1 cellular context compared by ENCODE assay signal in genomic region chr6:28866342-28867077, GRCh38.
A peak's percentile ranks its signal among the peaks of the same experiment; 100 is the strongest.
TF ChIP-seq lines count a peak whose summit lies in the region.

No MANE protein-coding gene starts in this region.

TF ChIP-seq in HepG2, 621 proteins besides CTCF, POLR2A, EP300 and RAD21 (continued from another document and continues in another):
- TF ChIP-seq KIAA2018 (CRISPR knock-in tag; IDR thresholded peaks at IDR 0.05; ENCODE audit: borderline replicate concordance) = no peak
- TF ChIP-seq, protein P1, sequence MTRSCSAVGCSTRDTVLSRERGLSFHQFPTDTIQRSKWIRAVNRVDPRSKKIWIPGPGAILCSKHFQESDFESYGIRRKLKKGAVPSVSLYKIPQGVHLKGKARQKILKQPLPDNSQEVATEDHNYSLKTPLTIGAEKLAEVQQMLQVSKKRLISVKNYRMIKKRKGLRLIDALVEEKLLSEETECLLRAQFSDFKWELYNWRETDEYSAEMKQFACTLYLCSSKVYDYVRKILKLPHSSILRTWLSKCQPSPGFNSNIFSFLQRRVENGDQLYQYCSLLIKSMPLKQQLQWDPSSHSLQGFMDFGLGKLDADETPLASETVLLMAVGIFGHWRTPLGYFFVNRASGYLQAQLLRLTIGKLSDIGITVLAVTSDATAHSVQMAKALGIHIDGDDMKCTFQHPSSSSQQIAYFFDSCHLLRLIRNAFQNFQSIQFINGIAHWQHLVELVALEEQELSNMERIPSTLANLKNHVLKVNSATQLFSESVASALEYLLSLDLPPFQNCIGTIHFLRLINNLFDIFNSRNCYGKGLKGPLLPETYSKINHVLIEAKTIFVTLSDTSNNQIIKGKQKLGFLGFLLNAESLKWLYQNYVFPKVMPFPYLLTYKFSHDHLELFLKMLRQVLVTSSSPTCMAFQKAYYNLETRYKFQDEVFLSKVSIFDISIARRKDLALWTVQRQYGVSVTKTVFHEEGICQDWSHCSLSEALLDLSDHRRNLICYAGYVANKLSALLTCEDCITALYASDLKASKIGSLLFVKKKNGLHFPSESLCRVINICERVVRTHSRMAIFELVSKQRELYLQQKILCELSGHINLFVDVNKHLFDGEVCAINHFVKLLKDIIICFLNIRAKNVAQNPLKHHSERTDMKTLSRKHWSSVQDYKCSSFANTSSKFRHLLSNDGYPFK (CRISPR knock-in tag; IDR thresholded peaks at IDR 0.05; ENCODE audit: borderline replicate concordance) = peak; percentile 76; the same call in 1 of the 2 replicates
- TF ChIP-seq, protein P2, sequence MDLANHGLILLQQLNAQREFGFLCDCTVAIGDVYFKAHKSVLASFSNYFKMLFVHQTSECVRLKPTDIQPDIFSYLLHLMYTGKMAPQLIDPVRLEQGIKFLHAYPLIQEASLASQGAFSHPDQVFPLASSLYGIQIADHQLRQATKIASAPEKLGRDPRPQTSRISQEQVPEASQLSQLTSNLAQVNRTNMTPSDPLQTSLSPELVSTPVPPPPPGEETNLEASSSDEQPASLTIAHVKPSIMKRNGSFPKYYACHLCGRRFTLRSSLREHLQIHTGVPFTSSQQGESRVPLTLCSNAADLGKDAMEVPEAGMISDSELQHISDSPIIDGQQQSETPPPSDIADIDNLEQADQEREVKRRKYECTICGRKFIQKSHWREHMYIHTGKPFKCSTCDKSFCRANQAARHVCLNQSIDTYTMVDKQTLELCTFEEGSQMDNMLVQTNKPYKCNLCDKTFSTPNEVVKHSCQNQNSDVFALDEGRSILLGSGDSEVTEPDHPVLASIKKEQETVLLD (CRISPR knock-in tag; IDR thresholded peaks at IDR 0.05; ENCODE audit: low read depth) = no peak; the same call in 1 of the 2 replicates
- peak; percentile 88 for TF ChIP-seq ZNF788 (CRISPR knock-in tag; IDR thresholded peaks at IDR 0.05; ENCODE audit: borderline replicate concordance)
- no peak for TF ChIP-seq JUNB (CRISPR knock-in tag; IDR thresholded peaks at IDR 0.05; ENCODE audit: borderline replicate concordance)
- no peak; the same call in none of the 2 replicates for TF ChIP-seq HIVEP1 (CRISPR knock-in tag; IDR thresholded peaks at IDR 0.05)
- TF ChIP-seq ZNF674 (CRISPR knock-in tag; IDR thresholded peaks at IDR 0.05; ENCODE audit: low read depth) = peak; percentile 69; the same call in 1 of the 2 replicates
- TF ChIP-seq MAFK (conservative IDR thresholded peaks at IDR 0.05 in 1 of 2, IDR thresholded peaks at IDR 0.05 in 1 of 2; ENCODE audit: low read length in 2 of 2) = no peak
- TF ChIP-seq NFKBIZ (CRISPR knock-in tag; IDR thresholded peaks at IDR 0.05) = peak; percentile 43; the same call in 1 of the 2 replicates
- peak; percentile 39; the same call in 1 of the 2 replicates for TF ChIP-seq GZF1 (CRISPR knock-in tag; IDR thresholded peaks at IDR 0.05)
- peak; percentile 81 for TF ChIP-seq ZNF768 (CRISPR knock-in tag; IDR thresholded peaks at IDR 0.05)
- TF ChIP-seq ZBTB3 (CRISPR knock-in tag; IDR thresholded peaks at IDR 0.05; ENCODE audit: borderline replicate concordance, low read depth) = peak; percentile 25; the same call in 1 of the 2 replicates
- TF ChIP-seq ZNF337 (CRISPR knock-in tag; IDR thresholded peaks at IDR 0.05; ENCODE audit: borderline replicate concordance, low read depth) = peak; percentile 92; the same call in 1 of the 2 replicates
- TF ChIP-seq ZNF709 (CRISPR knock-in tag; IDR thresholded peaks at IDR 0.05) = peak; percentile 92
- TF ChIP-seq GABPB1 (CRISPR knock-in tag; IDR thresholded peaks at IDR 0.05) = peak; percentile 90
- no peak for TF ChIP-seq PPARG (CRISPR knock-in tag; conservative IDR thresholded peaks at IDR 0.05)
- TF ChIP-seq KDM6A (CRISPR knock-in tag; IDR thresholded peaks at IDR 0.05; ENCODE audit: low read depth) = no peak
- TF ChIP-seq, protein P3, sequence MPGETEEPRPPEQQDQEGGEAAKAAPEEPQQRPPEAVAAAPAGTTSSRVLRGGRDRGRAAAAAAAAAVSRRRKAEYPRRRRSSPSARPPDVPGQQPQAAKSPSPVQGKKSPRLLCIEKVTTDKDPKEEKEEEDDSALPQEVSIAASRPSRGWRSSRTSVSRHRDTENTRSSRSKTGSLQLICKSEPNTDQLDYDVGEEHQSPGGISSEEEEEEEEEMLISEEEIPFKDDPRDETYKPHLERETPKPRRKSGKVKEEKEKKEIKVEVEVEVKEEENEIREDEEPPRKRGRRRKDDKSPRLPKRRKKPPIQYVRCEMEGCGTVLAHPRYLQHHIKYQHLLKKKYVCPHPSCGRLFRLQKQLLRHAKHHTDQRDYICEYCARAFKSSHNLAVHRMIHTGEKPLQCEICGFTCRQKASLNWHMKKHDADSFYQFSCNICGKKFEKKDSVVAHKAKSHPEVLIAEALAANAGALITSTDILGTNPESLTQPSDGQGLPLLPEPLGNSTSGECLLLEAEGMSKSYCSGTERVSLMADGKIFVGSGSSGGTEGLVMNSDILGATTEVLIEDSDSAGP (CRISPR knock-in tag; IDR thresholded peaks at IDR 0.05; ENCODE audit: borderline replicate concordance) = peak; percentile 86; the same call in 1 of the 2 replicates
- TF ChIP-seq MAZ (IDR thresholded peaks at IDR 0.05; ENCODE audit: borderline replicate concordance, low read depth, low read length) = no peak
- peak; percentile 82 for TF ChIP-seq MAZ (CRISPR knock-in tag; IDR thresholded peaks at IDR 0.05; ENCODE audit: low read depth)
- peak; percentile 90 for TF ChIP-seq ARID4A (CRISPR knock-in tag; IDR thresholded peaks at IDR 0.05; ENCODE audit: borderline replicate concordance)
- TF ChIP-seq NCOA2 (CRISPR knock-in tag; IDR thresholded peaks at IDR 0.05) = peak; percentile 18; the same call in 1 of the 2 replicates
- no peak for TF ChIP-seq POLR2AphosphoS2 (IDR thresholded peaks at IDR 0.05; ENCODE audit: low read depth, low read length)
- TF ChIP-seq KAT8 (CRISPR knock-in tag; IDR thresholded peaks at IDR 0.05) = peak; percentile 71
- TF ChIP-seq ZNF547 (CRISPR knock-in tag; IDR thresholded peaks at IDR 0.05) = peak; percentile 70; the same call in 1 of the 2 replicates
- no peak for TF ChIP-seq SOX6 (IDR thresholded peaks at IDR 0.05)
- peak; percentile 75 for TF ChIP-seq SOX6 (CRISPR knock-in tag; IDR thresholded peaks at IDR 0.05)
- no peak for TF ChIP-seq SMARCE1 (IDR thresholded peaks at IDR 0.05; ENCODE audit: borderline replicate concordance)
- no peak for TF ChIP-seq ZNF660 (CRISPR knock-in tag; IDR thresholded peaks at IDR 0.05; ENCODE audit: borderline replicate concordance, low read depth)
- TF ChIP-seq, protein P4, sequence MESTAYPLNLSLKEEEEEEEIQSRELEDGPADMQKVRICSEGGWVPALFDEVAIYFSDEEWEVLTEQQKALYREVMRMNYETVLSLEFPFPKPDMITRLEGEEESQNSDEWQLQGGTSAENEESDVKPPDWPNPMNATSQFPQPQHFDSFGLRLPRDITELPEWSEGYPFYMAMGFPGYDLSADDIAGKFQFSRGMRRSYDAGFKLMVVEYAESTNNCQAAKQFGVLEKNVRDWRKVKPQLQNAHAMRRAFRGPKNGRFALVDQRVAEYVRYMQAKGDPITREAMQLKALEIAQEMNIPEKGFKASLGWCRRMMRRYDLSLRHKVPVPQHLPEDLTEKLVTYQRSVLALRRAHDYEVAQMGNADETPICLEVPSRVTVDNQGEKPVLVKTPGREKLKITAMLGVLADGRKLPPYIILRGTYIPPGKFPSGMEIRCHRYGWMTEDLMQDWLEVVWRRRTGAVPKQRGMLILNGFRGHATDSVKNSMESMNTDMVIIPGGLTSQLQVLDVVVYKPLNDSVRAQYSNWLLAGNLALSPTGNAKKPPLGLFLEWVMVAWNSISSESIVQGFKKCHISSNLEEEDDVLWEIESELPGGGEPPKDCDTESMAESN (CRISPR knock-in tag; conservative IDR thresholded peaks at IDR 0.05) = peak; percentile 75; the same call in 1 of the 2 replicates
- peak; percentile 75 for TF ChIP-seq PHF21A (CRISPR knock-in tag; IDR thresholded peaks at IDR 0.05)
- no peak; the same call in none of the 2 replicates for TF ChIP-seq HOMEZ (CRISPR knock-in tag; IDR thresholded peaks at IDR 0.05; ENCODE audit: low read depth)
